9 cellular contexts compared by ENCODE assay signal in genomic region chr22:36356708-36357694, GRCh38. TPM values are rescaled to one million over a fixed set of nuclear protein-coding genes. Genes with fewer than 3 reads are reported as not detected.
DNase-seq lines count a peak whose midpoint lies in the region; ATAC-seq and TF ChIP-seq lines count a peak whose summit lies in the region.
"Had no signal": no experiment of that assay in that cellular context is flagged by ENCODE, and none has a peak within 500 bp of the region (broad histone marks: within the 10 kb centered on the region; RNA-seq: fewer than 3 reads in every experiment).

No MANE protein-coding gene starts in this region.

- no peak for DNase-seq in GM23248
- DNase-seq in activated CD4-positive, alpha-beta T cell treated with anti-CD3 and anti-CD28 coated beads for 48 hours = peak; percentile 62
- no peak for DNase-seq in epithelial cell of prostate (ENCODE audit: low read depth, low spot score)
- DNase-seq in spleen = no peak
- DNase-seq in EL = no peak
- DNase-seq in NCI-H82 treated with DMSO at 0.1 percent for 48 hours (lab: John Stamatoyannopoulos, UW; ENCODE audit: unreplicated experiment) = no peak
- no peak for DNase-seq in midbrain (lab: John Stamatoyannopoulos, UW)
- DNase-seq: NCI-H526 treated with DMSO at 0.1 percent for 48 hours had no signal

- in situ Hi-C loops in GM23248 (cut with MboI) = no loop called here

- H3K9me3 ChIP-seq in GM23248 (ENCODE audit: low read depth) = no peaks in the 10 kb centered on the region
- H3K9me3 ChIP-seq in spleen = no peaks in the 10 kb centered on the region

- H2AFZ ChIP-seq in GM23248 = no peak overlapping the region

- TF ChIP-seq CTCF in spleen (IDR thresholded peaks at IDR 0.05 in 8 of 11, conservative IDR thresholded peaks at IDR 0.05 in 3 of 11) = no peak

- ATAC-seq in GM21447 (IDR thresholded peaks at IDR 0.05; ENCODE audit: unreplicated experiment) = no peak

- H3K27ac ChIP-seq in GM23248 (peak overlapping the region; percentile 84), epithelial cell of prostate (peak overlapping the region; percentile 99), spleen (peak overlapping the region; percentile 55 to 100 (median 88))

- H3K4me1 ChIP-seq in GM23248 (ENCODE audit: insufficient read depth) (peaks cover 71% of the 10 kb centered on the region), spleen (peaks cover 89 to 100% (median 99%) of the 10 kb centered on the region in 6 donors)

- 91 to 93% methylated on average over 27 to 28 of the region's 28 CpGs for WGBS in GM23248 (ENCODE audit: low coverage in 1 of 2, low lambda C conversion rate in 2 of 2, missing lambda C conversion rate in 2 of 2), 2 experiments
- 42 to 61% (median 56%) methylated on average over 28 of the region's 28 CpGs for WGBS in spleen, 5 donors

- peaks cover 75% of the 10 kb centered on the region for H3F3A ChIP-seq in GM23248 (ENCODE audit: insufficient read depth)

- no peak overlapping the region for H3K9ac ChIP-seq in GM23248

- peaks cover 10% of the 10 kb centered on the region for H4K20me1 ChIP-seq in GM23248 (ENCODE audit: insufficient read depth)

- H3K4me3 ChIP-seq in GM23248 (no peak overlapping the region), spleen (peak overlapping the region in 2 of 8 donors; percentile 5 to 41)

- intact Hi-C loops in spleen (cut with DNase I; ENCODE audit: low total_unique reads) = no loop called here

- no peak for TF ChIP-seq POLR2A in spleen (IDR thresholded peaks at IDR 0.05)

- H3K27me3 ChIP-seq in GM23248 (replicated peaks; ENCODE audit: insufficient read depth) (no peaks in the 10 kb centered on the region), spleen (replicated peaks in 1 of 7) (no peaks in the 10 kb centered on the region)

- H3K4me2 ChIP-seq in GM23248 (ENCODE audit: unreplicated experiment) = no peak overlapping the region

- H3K9me2 ChIP-seq in GM23248 (ENCODE audit: insufficient read depth) = no peaks in the 10 kb centered on the region

- peaks cover 100% of the 10 kb centered on the region for H3K79me2 ChIP-seq in GM23248 (ENCODE audit: insufficient read depth)

- H3K36me3 ChIP-seq in GM23248 (ENCODE audit: low read depth) (no peaks in the 10 kb centered on the region), spleen (peaks cover 0 to 46% (median 0%) of the 10 kb centered on the region in 6 donors)

RNA-seq across cellular contexts. Expression of gene MYH9, which starts 30.8 kb away (rescaled TPM):
- 420 and 453 TPM in 2 replicates for total RNA-seq in GM23248 (2014; rRNA removed; shearing (Covaris generic))
- polyA plus RNA-seq in GM23248 (2016; fragmentation: Nextera tagmentation; extraction: Ambion mirVana) = 282 and 287 TPM in 2 replicates
- total RNA-seq in spleen = 1,000 to 10,000 TPM in 4 of 7 donors, 100 to 1,000 TPM in 3; 575 to 1,376 (median 1,013) TPM
- 100 to 1,000 TPM in 1 of 3 donors, 10 to 100 TPM in 2; 59.8 to 166 (median 71.1) TPM for polyA plus RNA-seq in spleen
